In the genomic region with DNA sequence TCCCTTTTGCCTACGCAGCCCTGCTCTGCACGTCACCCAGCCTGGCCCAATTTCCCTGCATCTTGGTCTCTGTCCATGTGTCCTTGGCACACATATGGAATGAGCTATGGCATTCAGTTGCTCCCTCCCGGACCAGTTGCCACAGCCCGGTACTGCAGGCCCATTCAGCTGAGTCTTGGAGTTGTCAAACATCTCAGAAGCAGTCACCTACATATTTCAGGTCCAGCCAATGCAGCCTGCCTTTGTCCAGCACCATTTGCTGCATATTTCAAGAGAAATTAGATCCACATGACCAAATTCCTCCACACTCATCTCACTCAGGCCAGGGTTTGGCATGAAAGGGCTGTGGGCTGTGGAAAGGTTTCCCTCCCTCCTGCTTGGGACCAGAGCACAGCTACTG, we compare ENCODE assay signal across 17 cellular contexts.
"Had no signal": no experiment of that assay in that cellular context is flagged by ENCODE, and none has a peak within 500 bp of the region (broad histone marks: within the 10 kb centered on the region; RNA-seq: fewer than 3 reads in every experiment).

No MANE protein-coding gene starts in this region.

- FAIRE-seq: kidney, small intestine had no signal

- H3K36me3 Mint-ChIP-seq: activated naive CD8-positive, alpha-beta T cell; mesothelial cell of epicardium; stimulated activated effector memory CD8-positive, alpha-beta T cell treated with anti-CD3 and anti-CD28 coated beads, Interleukin-12 subunit alpha, Interleukin-12 subunit beta, amount 100 ng/mL, for 72 hours had no signal

- H3K4me1 Mint-ChIP-seq: stimulated activated effector memory CD8-positive, alpha-beta T cell treated with anti-CD3 and anti-CD28 coated beads, Interleukin-12 subunit alpha, Interleukin-12 subunit beta, amount 100 ng/mL, for 72 hours had no signal

- DNase-seq: activated CD4-positive, alpha-beta T cell treated with anti-CD3 and anti-CD28 coated beads, Interleukin-2, amount 50 U/mL, for 4 hours; activated gamma-delta T cell; activated T-cell treated with anti-CD3 and anti-CD28 coated beads, Interleukin-2, amount 50 U/mL, for 24 hours; anterior cingulate cortex; colonic mucosa; effector CD8-positive, alpha-beta T cell; kidney; small intestine had no signal

- H2AFZ ChIP-seq: hepatocyte had no signal

- H3K4me3 Mint-ChIP-seq: activated naive CD8-positive, alpha-beta T cell; activated T-cell treated with anti-CD3 and anti-CD28 coated beads, Interleukin-2, amount 50 U/mL, for 24 hours; mesothelial cell of epicardium; stimulated activated effector memory CD8-positive, alpha-beta T cell treated with anti-CD3 and anti-CD28 coated beads, Interleukin-12 subunit alpha, Interleukin-12 subunit beta, amount 100 ng/mL, for 72 hours; T-helper 2 cell treated with Interferon-gamma antibody and Interleukin-4, amounts not matched to agents 5 μg/mL and 100 μg/mL, for 36 hours had no signal

- H3K4me1 ChIP-seq: colonic mucosa had no signal

- H3K27ac ChIP-seq: cardiac muscle cell, colonic mucosa, hepatocyte, tibial nerve had no signal

- H3K9me3 ChIP-seq: colonic mucosa, right atrium auricular region, tibial nerve had no signal

- H3K4me2 ChIP-seq: hepatocyte had no signal

- H3K36me3 ChIP-seq: cardiac muscle cell, colonic mucosa, right atrium auricular region, tibial nerve had no signal

- H3K9me3 Mint-ChIP-seq: activated T-cell treated with anti-CD3 and anti-CD28 coated beads, Interleukin-2, amount 50 U/mL, for 24 hours; T-helper 2 cell treated with Interferon-gamma antibody and Interleukin-4, amounts not matched to agents 5 μg/mL and 100 μg/mL, for 36 hours had no signal

- H3K27me3 ChIP-seq: cardiac muscle cell, colonic mucosa, hepatocyte, right atrium auricular region, tibial nerve had no signal

- H3K4me3 ChIP-seq: cardiac muscle cell, colonic mucosa, hepatocyte, right atrium auricular region, tibial nerve had no signal

- H3K79me2 ChIP-seq: hepatocyte had no signal

- ATAC-seq: activated CD4-positive, CD25-positive, alpha-beta regulatory T cell treated with anti-CD3 and anti-CD28 coated beads, Interleukin-2, amount 50 U/mL, for 24 hours; stimulated activated effector memory CD8-positive, alpha-beta T cell treated with anti-CD3 and anti-CD28 coated beads, Interleukin-12 subunit alpha, Interleukin-12 subunit beta, amount 100 ng/mL, for 72 hours had no signal

- H3K27ac Mint-ChIP-seq: activated naive CD8-positive, alpha-beta T cell; activated T-cell treated with anti-CD3 and anti-CD28 coated beads, Interleukin-2, amount 50 U/mL, for 24 hours; mesothelial cell of epicardium; stimulated activated effector memory CD8-positive, alpha-beta T cell treated with anti-CD3 and anti-CD28 coated beads, Interleukin-12 subunit alpha, Interleukin-12 subunit beta, amount 100 ng/mL, for 72 hours; T-helper 2 cell treated with Interferon-gamma antibody and Interleukin-4, amounts not matched to agents 5 μg/mL and 100 μg/mL, for 36 hours had no signal
